Comparison of ENCODE assay signal across 1 cellular context in genomic region chr13:91531646-91532045, GRCh38.
TF ChIP-seq lines count a peak whose summit lies in the region.

No MANE protein-coding gene starts in this region.

TF ChIP-seq in K562, 482 proteins besides CTCF, POLR2A, EP300 and RAD21 (continued from another document):
- TF ChIP-seq POLR2G (IDR thresholded peaks at IDR 0.05; ENCODE audit: low read depth, low read length) = no peak
- 0 out of 2 replicates have a peak, but pooled peaks have one; percentile 54 for TF ChIP-seq ZNF717 (CRISPR knock-in tag; IDR thresholded peaks at IDR 0.05)
- TF ChIP-seq, protein P1, sequence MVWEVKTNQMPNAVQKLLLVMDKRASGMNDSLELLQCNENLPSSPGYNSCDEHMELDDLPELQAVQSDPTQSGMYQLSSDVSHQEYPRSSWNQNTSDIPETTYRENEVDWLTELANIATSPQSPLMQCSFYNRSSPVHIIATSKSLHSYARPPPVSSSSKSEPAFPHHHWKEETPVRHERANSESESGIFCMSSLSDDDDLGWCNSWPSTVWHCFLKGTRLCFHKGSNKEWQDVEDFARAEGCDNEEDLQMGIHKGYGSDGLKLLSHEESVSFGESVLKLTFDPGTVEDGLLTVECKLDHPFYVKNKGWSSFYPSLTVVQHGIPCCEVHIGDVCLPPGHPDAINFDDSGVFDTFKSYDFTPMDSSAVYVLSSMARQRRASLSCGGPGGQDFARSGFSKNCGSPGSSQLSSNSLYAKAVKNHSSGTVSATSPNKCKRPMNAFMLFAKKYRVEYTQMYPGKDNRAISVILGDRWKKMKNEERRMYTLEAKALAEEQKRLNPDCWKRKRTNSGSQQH (CRISPR knock-in tag; IDR thresholded peaks at IDR 0.05) = no peak
- TF ChIP-seq ATF7 (IDR thresholded peaks at IDR 0.05) = no peak
